ENCODE assay signal across 19 cellular contexts in the genomic region with DNA sequence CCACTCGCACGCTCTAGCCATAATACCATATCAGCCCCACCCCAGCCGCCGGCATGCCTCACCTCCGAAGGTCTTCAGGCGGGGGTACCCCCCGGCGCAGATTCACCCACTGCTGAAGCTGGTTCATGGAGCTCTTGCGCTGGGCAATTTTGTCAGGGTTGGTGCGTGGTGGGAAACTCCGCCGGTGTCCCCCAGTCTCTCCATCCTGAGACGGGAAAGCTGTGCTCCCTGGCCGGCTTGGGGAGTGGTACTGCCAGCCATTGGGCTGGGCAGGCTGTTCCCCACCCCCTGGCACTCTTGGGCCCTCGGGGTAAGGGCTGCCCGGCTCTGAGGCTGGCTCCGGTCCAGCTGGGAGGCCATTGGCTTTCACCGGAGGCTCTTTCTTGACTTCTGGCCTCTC. TPM values are rescaled to one million over a fixed set of nuclear protein-coding genes. Genes with fewer than 3 reads are reported as not detected.
"Had no signal": no experiment of that assay in that cellular context is flagged by ENCODE, and none has a peak within 500 bp of the region (broad histone marks: within the 10 kb centered on the region; RNA-seq: fewer than 3 reads in every experiment).

No MANE protein-coding gene starts in this region.

- H3K9me3 ChIP-seq: MG63, SJSA1 had no signal

- H3K36me3 ChIP-seq: MG63, SJSA1 had no signal

- DNase-seq: KBM-7, MG63, NCI-H1417 treated with DMSO at 0.1 percent for 48 hours, NCI-H146, NCI-H1694 treated with DMSO at 0.1 percent for 48 hours, NCI-H2081, NCI-H2107, NCI-H2227 treated with DMSO at 0.1 percent for 48 hours, NCI-H524 treated with DMSO at 0.1 percent for 48 hours, NCI-H774, Right ventricle myocardium superior, RPMI8226, SIG-M5 had no signal

- H3K27me3 ChIP-seq: MG63, SJSA1 had no signal

- FAIRE-seq: RCC 7860 had no signal

- H3K4me3 ChIP-seq: MG63, SJSA1, SK-N-MC had no signal

- H3K27ac ChIP-seq: SJSA1, SK-N-MC had no signal

RNA-seq across cellular contexts. Expression of gene GOLT1A, which starts 45.4 kb away (rescaled TPM):
- total RNA-seq: HT1080, LHCN-M2, NCI-H460, Right ventricle myocardium superior, SJSA1 had no signal
